Comparison of ENCODE assay signal across 8 cellular contexts in genomic region chr12:101698782-101699347, GRCh38. TPM values are rescaled to one million over a fixed set of nuclear protein-coding genes. Genes with fewer than 3 reads are reported as not detected.
DNase-seq lines count a peak whose midpoint lies in the region; ATAC-seq and TF ChIP-seq lines count a peak whose summit lies in the region.

No MANE protein-coding gene starts in this region.

- H3K4me3 ChIP-seq in HEK293 (ENCODE audit: low read depth, low read length) (peak overlapping the region; percentile 69), hepatocyte (peak overlapping the region; percentile 66), skin epidermis (peak overlapping the region; percentile 53 to 88 (median 81))

- H3K27me3 Mint-ChIP-seq in activated naive CD8-positive, alpha-beta T cell: no peaks in the 10 kb centered on the region

- no peak for ATAC-seq in activated CD4-positive, CD25-positive, alpha-beta regulatory T cell treated with anti-CD3 and anti-CD28 coated beads, Interleukin-2, amount 50 U/mL, for 24 hours

- peak; percentile 37; the same call in 1 of the 2 replicates for TF ChIP-seq CTCF in HEK293 (tag by site-specific recombination; IDR thresholded peaks at IDR 0.05)
- TF ChIP-seq CTCF in hepatocyte (IDR thresholded peaks at IDR 0.05; ENCODE audit: poor library complexity): peak; percentile 20

- H2AFZ ChIP-seq in hepatocyte: peak overlapping the region; percentile 79

- H4K20me1 ChIP-seq in hepatocyte (ENCODE audit: insufficient read depth, poor library complexity, severe bottlenecking): peaks cover 26% of the 10 kb centered on the region

- WGBS in hepatocyte (ENCODE audit: low lambda C conversion rate, missing lambda C conversion rate): 76% methylated on average over 12 of the region's 12 CpGs

- no peaks in the 10 kb centered on the region for H3K9me2 ChIP-seq in hepatocyte (replicated peaks; ENCODE audit: insufficient read depth)

- DNase-seq in Ammon's horn (ENCODE audit: low spot score) (peak; percentile 53), hepatocyte (ENCODE audit: low spot score) (no peak), NCI-H1417 treated with DMSO at 0.1 percent for 48 hours (lab: John Stamatoyannopoulos, UW) (no peak), GF-D8 (lab: John Stamatoyannopoulos, UW) (no peak)

- no peak overlapping the region; the same call in 1 of the 2 replicates for H3K27ac ChIP-seq in HEK293 (ENCODE audit: extremely low read depth, low read depth, low read length)
- peak overlapping the region; percentile 91 for H3K27ac ChIP-seq in hepatocyte
- H3K27ac ChIP-seq in skin epidermis: peak overlapping the region in 7 of 21 experiments; percentile 15 to 94 (median 90)

- POLR2A ChIA-PET in HEK293 (lab: Yijun Ruan, JAX): interaction anchor here (0.9 kb wide), 1 partner anchor 8 kb away, joined by 3 read pairs; no protein-coding TSS in a partner anchor

- no peaks in the 10 kb centered on the region for H3K9me3 ChIP-seq in HEK293 (ENCODE audit: control insufficient read depth, insufficient read depth, low read depth, low read length)
- no peaks in the 10 kb centered on the region for H3K9me3 ChIP-seq in hepatocyte (ENCODE audit: low read depth)

- H3K4me2 ChIP-seq in hepatocyte: peak overlapping the region; percentile 95

- H3K79me2 ChIP-seq in hepatocyte: peaks cover 58% of the 10 kb centered on the region

- CTCF ChIA-PET in HEK293 (lab: Yijun Ruan, JAX): interaction anchor here (0.6 to 1.2 kb wide), 4 partner anchors 14 to 131 kb away, joined by 3 to 5 read pairs (median 4); no protein-coding TSS in a partner anchor

- H3K4me3 Mint-ChIP-seq in activated naive CD8-positive, alpha-beta T cell: peak overlapping the region; percentile 92

- H3K4me1 ChIP-seq in HEK293 (ENCODE audit: control insufficient read depth, insufficient read depth, low read length) (peaks cover 8% of the 10 kb centered on the region), hepatocyte (ENCODE audit: insufficient read depth) (peaks cover 21% of the 10 kb centered on the region)

- peaks cover 47% of the 10 kb centered on the region for H3K4me1 Mint-ChIP-seq in activated naive CD8-positive, alpha-beta T cell (ENCODE audit: low read depth)

- H3K9me3 Mint-ChIP-seq in activated naive CD8-positive, alpha-beta T cell (ENCODE audit: low read depth): no peaks in the 10 kb centered on the region

- H3K27me3 ChIP-seq in hepatocyte: no peaks in the 10 kb centered on the region

- H3K36me3 ChIP-seq in HEK293 (ENCODE audit: control insufficient read depth in 2 of 2, insufficient read depth in 1 of 2, low read length in 2 of 2) (no peaks in the 10 kb centered on the region), hepatocyte (replicated peaks; ENCODE audit: insufficient read depth, low read depth) (no peaks in the 10 kb centered on the region)

- no peaks in the 10 kb centered on the region for H3K36me3 Mint-ChIP-seq in activated naive CD8-positive, alpha-beta T cell

- peak overlapping the region; percentile 86 for H3K27ac Mint-ChIP-seq in activated naive CD8-positive, alpha-beta T cell

TF ChIP-seq in HEK293, 187 proteins besides CTCF, POLR2A, EP300 and RAD21:
- peak; percentile 65; the same call in 1 of the 2 replicates for TF ChIP-seq ZBTB20 (tag by site-specific recombination; IDR thresholded peaks at IDR 0.05)
- no peak for TF ChIP-seq ZNF555 (tag by site-specific recombination; conservative IDR thresholded peaks at IDR 0.05)
- no peak for TF ChIP-seq ZFP37 (tag by site-specific recombination; IDR thresholded peaks at IDR 0.05)
- TF ChIP-seq, protein P1, sequence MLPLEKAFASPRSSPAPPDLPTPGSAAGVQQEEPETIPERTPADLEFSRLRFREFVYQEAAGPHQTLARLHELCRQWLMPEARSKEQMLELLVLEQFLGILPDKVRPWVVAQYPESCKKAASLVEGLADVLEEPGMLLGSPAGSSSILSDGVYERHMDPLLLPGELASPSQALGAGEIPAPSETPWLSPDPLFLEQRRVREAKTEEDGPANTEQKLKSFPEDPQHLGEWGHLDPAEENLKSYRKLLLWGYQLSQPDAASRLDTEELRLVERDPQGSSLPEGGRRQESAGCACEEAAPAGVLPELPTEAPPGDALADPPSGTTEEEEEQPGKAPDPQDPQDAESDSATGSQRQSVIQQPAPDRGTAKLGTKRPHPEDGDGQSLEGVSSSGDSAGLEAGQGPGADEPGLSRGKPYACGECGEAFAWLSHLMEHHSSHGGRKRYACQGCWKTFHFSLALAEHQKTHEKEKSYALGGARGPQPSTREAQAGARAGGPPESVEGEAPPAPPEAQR (tag by site-specific recombination; IDR thresholded peaks at IDR 0.05): no peak
- no peak for TF ChIP-seq ZNF433 (tag by site-specific recombination; IDR thresholded peaks at IDR 0.05; ENCODE audit: low read depth)
- peak; percentile 90 for TF ChIP-seq ZBTB17 (tag by site-specific recombination; IDR thresholded peaks at IDR 0.05)
- TF ChIP-seq, protein P2, sequence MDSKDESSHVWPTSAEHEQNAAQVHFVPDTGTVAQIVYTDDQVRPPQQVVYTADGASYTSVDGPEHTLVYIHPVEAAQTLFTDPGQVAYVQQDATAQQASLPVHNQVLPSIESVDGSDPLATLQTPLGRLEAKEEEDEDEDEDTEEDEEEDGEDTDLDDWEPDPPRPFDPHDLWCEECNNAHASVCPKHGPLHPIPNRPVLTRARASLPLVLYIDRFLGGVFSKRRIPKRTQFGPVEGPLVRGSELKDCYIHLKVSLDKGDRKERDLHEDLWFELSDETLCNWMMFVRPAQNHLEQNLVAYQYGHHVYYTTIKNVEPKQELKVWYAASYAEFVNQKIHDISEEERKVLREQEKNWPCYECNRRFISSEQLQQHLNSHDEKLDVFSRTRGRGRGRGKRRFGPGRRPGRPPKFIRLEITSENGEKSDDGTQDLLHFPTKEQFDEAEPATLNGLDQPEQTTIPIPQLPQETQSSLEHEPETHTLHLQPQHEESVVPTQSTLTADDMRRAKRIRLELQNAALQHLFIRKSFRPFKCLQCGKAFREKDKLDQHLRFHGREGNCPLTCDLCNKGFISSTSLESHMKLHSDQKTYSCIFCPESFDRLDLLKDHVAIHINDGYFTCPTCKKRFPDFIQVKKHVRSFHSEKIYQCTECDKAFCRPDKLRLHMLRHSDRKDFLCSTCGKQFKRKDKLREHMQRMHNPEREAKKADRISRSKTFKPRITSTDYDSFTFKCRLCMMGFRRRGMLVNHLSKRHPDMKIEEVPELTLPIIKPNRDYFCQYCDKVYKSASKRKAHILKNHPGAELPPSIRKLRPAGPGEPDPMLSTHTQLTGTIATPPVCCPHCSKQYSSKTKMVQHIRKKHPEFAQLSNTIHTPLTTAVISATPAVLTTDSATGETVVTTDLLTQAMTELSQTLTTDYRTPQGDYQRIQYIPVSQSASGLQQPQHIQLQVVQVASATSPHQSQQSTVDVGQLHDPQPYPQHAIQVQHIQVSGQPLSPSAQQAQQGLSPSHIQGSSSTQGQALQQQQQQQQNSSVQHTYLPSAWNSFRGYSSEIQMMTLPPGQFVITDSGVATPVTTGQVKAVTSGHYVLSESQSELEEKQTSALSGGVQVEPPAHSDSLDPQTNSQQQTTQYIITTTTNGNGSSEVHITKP (tag by site-specific recombination; IDR thresholded peaks at IDR 0.05): peak; percentile 26; the same call in 1 of the 2 replicates
- no peak for TF ChIP-seq ZNF529 (tag by site-specific recombination; IDR thresholded peaks at IDR 0.05; ENCODE audit: insufficient replicate concordance)
- no peak for TF ChIP-seq ZNF169 (tag by site-specific recombination; IDR thresholded peaks at IDR 0.05)
- TF ChIP-seq ZNF707 (tag by site-specific recombination; IDR thresholded peaks at IDR 0.05): no peak
- TF ChIP-seq ZNF311 (tag by site-specific recombination; IDR thresholded peaks at IDR 0.05; ENCODE audit: borderline replicate concordance): no peak
- TF ChIP-seq, protein P3, sequence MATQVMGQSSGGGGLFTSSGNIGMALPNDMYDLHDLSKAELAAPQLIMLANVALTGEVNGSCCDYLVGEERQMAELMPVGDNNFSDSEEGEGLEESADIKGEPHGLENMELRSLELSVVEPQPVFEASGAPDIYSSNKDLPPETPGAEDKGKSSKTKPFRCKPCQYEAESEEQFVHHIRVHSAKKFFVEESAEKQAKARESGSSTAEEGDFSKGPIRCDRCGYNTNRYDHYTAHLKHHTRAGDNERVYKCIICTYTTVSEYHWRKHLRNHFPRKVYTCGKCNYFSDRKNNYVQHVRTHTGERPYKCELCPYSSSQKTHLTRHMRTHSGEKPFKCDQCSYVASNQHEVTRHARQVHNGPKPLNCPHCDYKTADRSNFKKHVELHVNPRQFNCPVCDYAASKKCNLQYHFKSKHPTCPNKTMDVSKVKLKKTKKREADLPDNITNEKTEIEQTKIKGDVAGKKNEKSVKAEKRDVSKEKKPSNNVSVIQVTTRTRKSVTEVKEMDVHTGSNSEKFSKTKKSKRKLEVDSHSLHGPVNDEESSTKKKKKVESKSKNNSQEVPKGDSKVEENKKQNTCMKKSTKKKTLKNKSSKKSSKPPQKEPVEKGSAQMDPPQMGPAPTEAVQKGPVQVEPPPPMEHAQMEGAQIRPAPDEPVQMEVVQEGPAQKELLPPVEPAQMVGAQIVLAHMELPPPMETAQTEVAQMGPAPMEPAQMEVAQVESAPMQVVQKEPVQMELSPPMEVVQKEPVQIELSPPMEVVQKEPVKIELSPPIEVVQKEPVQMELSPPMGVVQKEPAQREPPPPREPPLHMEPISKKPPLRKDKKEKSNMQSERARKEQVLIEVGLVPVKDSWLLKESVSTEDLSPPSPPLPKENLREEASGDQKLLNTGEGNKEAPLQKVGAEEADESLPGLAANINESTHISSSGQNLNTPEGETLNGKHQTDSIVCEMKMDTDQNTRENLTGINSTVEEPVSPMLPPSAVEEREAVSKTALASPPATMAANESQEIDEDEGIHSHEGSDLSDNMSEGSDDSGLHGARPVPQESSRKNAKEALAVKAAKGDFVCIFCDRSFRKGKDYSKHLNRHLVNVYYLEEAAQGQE (tag by site-specific recombination; IDR thresholded peaks at IDR 0.05): no peak

RNA-seq across cellular contexts. Expression of gene CHPT1, which starts 1.4 kb away (rescaled TPM):
- 92.3 and 100 TPM in 2 replicates for total RNA-seq in hepatocyte
- 95.1 and 127 TPM in 2 replicates for polyA plus RNA-seq in hepatocyte

RNA-seq across cellular contexts. Expression of gene SYCP3, which starts 40.4 kb away (rescaled TPM):
- total RNA-seq in hepatocyte: 0.07 TPM in 1 of 2 replicates, not detected in the other
- polyA plus RNA-seq in hepatocyte: 1.0 and 1.2 TPM in 2 replicates
